1 cellular context compared by ENCODE assay signal in the genomic region with DNA sequence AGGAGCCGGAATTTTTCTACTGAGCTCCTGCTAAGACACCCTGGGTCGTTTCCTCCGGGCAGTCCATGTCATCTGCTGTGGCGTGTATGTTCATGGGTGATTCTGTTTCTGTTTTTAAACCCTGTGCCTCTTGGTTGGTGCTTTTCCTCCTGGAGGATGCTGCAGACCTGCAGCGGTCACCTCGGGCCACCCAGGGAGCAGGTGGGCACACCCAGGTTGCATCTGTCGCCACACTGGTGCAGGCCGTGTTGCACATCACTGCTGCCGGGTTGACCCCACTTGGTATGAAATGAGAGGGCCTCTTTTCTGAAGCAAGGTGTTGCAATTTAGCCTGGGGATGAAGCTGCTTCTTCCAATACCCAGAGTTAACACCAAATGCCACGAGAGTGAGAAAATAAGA.
TF ChIP-seq lines count a peak whose summit lies in the region.

No MANE protein-coding gene starts in this region.

TF ChIP-seq in H1, 55 proteins besides CTCF, POLR2A, EP300 and RAD21 (continued from another document):
- TF ChIP-seq CHD2 (IDR thresholded peaks at IDR 0.05; ENCODE audit: low read length) (no peak), SUZ12 (IDR thresholded peaks at IDR 0.05; ENCODE audit: low read length) (no peak), HDAC6 (IDR thresholded peaks at IDR 0.05; ENCODE audit: low read depth, low read length) (no peak), BACH1 (IDR thresholded peaks at IDR 0.05; ENCODE audit: low read length) (no peak), CREB1 (IDR thresholded peaks at IDR 0.05) (no peak), GTF2F1 (IDR thresholded peaks at IDR 0.05; ENCODE audit: borderline replicate concordance, low read depth, low read length) (no peak), BRCA1 (IDR thresholded peaks at IDR 0.05; ENCODE audit: low read depth, low read length) (no peak), SP1 (IDR thresholded peaks at IDR 0.05; ENCODE audit: low read depth, low read length) (no peak), JUN (IDR thresholded peaks at IDR 0.05; ENCODE audit: low read depth, low read length) (no peak), CTBP2 (IDR thresholded peaks at IDR 0.05; ENCODE audit: borderline replicate concordance, insufficient read depth, insufficient read length, low read length) (no peak), TBP (IDR thresholded peaks at IDR 0.05; ENCODE audit: low read depth, low read length) (no peak), YY1 (IDR thresholded peaks at IDR 0.05; ENCODE audit: low read depth, low read length) (no peak), NANOG (IDR thresholded peaks at IDR 0.05; ENCODE audit: insufficient read depth, low read depth, low read length, poor library complexity, severe bottlenecking) (no peak)
- TF ChIP-seq, protein P1, sequence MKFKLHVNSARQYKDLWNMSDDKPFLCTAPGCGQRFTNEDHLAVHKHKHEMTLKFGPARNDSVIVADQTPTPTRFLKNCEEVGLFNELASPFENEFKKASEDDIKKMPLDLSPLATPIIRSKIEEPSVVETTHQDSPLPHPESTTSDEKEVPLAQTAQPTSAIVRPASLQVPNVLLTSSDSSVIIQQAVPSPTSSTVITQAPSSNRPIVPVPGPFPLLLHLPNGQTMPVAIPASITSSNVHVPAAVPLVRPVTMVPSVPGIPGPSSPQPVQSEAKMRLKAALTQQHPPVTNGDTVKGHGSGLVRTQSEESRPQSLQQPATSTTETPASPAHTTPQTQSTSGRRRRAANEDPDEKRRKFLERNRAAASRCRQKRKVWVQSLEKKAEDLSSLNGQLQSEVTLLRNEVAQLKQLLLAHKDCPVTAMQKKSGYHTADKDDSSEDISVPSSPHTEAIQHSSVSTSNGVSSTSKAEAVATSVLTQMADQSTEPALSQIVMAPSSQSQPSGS (IDR thresholded peaks at IDR 0.05; ENCODE audit: low read length), result no peak
- TF ChIP-seq, protein P2, sequence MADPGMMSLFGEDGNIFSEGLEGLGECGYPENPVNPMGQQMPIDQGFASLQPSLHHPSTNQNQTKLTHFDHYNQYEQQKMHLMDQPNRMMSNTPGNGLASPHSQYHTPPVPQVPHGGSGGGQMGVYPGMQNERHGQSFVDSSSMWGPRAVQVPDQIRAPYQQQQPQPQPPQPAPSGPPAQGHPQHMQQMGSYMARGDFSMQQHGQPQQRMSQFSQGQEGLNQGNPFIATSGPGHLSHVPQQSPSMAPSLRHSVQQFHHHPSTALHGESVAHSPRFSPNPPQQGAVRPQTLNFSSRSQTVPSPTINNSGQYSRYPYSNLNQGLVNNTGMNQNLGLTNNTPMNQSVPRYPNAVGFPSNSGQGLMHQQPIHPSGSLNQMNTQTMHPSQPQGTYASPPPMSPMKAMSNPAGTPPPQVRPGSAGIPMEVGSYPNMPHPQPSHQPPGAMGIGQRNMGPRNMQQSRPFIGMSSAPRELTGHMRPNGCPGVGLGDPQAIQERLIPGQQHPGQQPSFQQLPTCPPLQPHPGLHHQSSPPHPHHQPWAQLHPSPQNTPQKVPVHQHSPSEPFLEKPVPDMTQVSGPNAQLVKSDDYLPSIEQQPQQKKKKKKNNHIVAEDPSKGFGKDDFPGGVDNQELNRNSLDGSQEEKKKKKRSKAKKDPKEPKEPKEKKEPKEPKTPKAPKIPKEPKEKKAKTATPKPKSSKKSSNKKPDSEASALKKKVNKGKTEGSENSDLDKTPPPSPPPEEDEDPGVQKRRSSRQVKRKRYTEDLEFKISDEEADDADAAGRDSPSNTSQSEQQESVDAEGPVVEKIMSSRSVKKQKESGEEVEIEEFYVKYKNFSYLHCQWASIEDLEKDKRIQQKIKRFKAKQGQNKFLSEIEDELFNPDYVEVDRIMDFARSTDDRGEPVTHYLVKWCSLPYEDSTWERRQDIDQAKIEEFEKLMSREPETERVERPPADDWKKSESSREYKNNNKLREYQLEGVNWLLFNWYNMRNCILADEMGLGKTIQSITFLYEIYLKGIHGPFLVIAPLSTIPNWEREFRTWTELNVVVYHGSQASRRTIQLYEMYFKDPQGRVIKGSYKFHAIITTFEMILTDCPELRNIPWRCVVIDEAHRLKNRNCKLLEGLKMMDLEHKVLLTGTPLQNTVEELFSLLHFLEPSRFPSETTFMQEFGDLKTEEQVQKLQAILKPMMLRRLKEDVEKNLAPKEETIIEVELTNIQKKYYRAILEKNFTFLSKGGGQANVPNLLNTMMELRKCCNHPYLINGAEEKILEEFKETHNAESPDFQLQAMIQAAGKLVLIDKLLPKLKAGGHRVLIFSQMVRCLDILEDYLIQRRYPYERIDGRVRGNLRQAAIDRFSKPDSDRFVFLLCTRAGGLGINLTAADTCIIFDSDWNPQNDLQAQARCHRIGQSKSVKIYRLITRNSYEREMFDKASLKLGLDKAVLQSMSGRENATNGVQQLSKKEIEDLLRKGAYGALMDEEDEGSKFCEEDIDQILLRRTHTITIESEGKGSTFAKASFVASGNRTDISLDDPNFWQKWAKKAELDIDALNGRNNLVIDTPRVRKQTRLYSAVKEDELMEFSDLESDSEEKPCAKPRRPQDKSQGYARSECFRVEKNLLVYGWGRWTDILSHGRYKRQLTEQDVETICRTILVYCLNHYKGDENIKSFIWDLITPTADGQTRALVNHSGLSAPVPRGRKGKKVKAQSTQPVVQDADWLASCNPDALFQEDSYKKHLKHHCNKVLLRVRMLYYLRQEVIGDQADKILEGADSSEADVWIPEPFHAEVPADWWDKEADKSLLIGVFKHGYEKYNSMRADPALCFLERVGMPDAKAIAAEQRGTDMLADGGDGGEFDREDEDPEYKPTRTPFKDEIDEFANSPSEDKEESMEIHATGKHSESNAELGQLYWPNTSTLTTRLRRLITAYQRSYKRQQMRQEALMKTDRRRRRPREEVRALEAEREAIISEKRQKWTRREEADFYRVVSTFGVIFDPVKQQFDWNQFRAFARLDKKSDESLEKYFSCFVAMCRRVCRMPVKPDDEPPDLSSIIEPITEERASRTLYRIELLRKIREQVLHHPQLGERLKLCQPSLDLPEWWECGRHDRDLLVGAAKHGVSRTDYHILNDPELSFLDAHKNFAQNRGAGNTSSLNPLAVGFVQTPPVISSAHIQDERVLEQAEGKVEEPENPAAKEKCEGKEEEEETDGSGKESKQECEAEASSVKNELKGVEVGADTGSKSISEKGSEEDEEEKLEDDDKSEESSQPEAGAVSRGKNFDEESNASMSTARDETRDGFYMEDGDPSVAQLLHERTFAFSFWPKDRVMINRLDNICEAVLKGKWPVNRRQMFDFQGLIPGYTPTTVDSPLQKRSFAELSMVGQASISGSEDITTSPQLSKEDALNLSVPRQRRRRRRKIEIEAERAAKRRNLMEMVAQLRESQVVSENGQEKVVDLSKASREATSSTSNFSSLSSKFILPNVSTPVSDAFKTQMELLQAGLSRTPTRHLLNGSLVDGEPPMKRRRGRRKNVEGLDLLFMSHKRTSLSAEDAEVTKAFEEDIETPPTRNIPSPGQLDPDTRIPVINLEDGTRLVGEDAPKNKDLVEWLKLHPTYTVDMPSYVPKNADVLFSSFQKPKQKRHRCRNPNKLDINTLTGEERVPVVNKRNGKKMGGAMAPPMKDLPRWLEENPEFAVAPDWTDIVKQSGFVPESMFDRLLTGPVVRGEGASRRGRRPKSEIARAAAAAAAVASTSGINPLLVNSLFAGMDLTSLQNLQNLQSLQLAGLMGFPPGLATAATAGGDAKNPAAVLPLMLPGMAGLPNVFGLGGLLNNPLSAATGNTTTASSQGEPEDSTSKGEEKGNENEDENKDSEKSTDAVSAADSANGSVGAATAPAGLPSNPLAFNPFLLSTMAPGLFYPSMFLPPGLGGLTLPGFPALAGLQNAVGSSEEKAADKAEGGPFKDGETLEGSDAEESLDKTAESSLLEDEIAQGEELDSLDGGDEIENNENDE (IDR thresholded peaks at IDR 0.05; ENCODE audit: insufficient replicate concordance, low read length), result no peak
